9 cellular contexts compared by ENCODE assay signal in the genomic region with DNA sequence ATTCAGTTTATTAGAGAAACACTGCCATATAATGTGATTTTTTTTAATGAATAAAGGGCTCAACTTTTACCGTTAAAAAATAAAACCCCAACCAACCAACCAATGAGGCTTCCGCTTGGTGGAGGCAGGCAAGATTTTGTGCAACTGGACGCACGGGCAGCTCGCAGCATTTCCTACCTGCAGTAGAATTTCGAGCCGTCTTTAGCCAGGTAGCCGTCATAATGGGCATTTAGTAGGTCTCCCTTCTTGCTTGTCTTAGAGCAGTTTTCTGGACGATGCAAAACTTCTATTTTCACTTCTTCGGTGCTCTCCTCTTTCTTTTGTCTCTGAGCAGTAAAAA. TPM values are rescaled to one million over a fixed set of nuclear protein-coding genes. Genes with fewer than 3 reads are reported as not detected.
A peak's percentile ranks its signal among the peaks of the same experiment; 100 is the strongest.
DNase-seq lines count a peak whose midpoint lies in the region; FAIRE-seq and TF ChIP-seq lines count a peak whose summit lies in the region.
"Had no signal": no experiment of that assay in that cellular context is flagged by ENCODE, and none has a peak within 500 bp of the region (broad histone marks: within the 10 kb centered on the region; RNA-seq: fewer than 3 reads in every experiment).

No MANE protein-coding gene starts in this region.

- H4K8ac ChIP-seq in mesenchymal stem cell (ENCODE audit: low read length): peak overlapping the region; percentile 84

- no peak overlapping the region for H2BK120ac ChIP-seq in mesenchymal stem cell (ENCODE audit: low read depth, low read length)

- no peaks in the 10 kb centered on the region for H3K27me3 Mint-ChIP-seq in activated naive CD4-positive, alpha-beta T cell treated with anti-CD3 and anti-CD28 coated beads, Interleukin-2, amount 10 ng/mL, durations not matched to agents 7 days and 5 days

- H3K4me1 ChIP-seq in breast epithelium (peaks cover 0 to 9% of the 10 kb centered on the region in 2 donors), mesenchymal stem cell (ENCODE audit: control insufficient read depth, insufficient read depth, low read depth, low read length) (peaks cover 8% of the 10 kb centered on the region), vagina (peaks cover 54% of the 10 kb centered on the region)

- H3K9me3 ChIP-seq in breast epithelium (no peaks in the 10 kb centered on the region), mesenchymal stem cell (ENCODE audit: control insufficient read depth, low read length) (no peaks in the 10 kb centered on the region), vagina (no peaks in the 10 kb centered on the region)

- H3K23ac ChIP-seq in mesenchymal stem cell (ENCODE audit: low read length in 2 of 2): no peak overlapping the region

- intact Hi-C loops in breast epithelium (cut with DNase I; ENCODE audit: low total_unique reads) (no loop called here), vagina (cut with DNase I) (no loop called here)

- peak overlapping the region; percentile 99 for H3K27ac Mint-ChIP-seq in activated naive CD4-positive, alpha-beta T cell treated with anti-CD3 and anti-CD28 coated beads, Interleukin-2, amount 10 ng/mL, durations not matched to agents 7 days and 5 days

- H3K18ac ChIP-seq in mesenchymal stem cell (ENCODE audit: low read depth in 1 of 2, low read length in 2 of 2): peak overlapping the region; percentile 81

- peak overlapping the region; percentile 93 to 95 for H3K27ac ChIP-seq in breast epithelium
- peak overlapping the region; percentile 89 for H3K27ac ChIP-seq in mesenchymal stem cell (ENCODE audit: low read length, poor library complexity, severe bottlenecking)
- H3K27ac ChIP-seq in vagina: peak overlapping the region; percentile 96

- H3K9ac ChIP-seq in mesenchymal stem cell (ENCODE audit: low read length): peak overlapping the region; percentile 100

- H3K36me3 ChIP-seq in breast epithelium (no peaks in the 10 kb centered on the region), mesenchymal stem cell (ENCODE audit: control insufficient read depth in 1 of 2, insufficient read depth in 2 of 2, low read depth in 1 of 2, low read length in 2 of 2) (no peaks in the 10 kb centered on the region), vagina (no peaks in the 10 kb centered on the region)

- peak; percentile 26 for DNase-seq in activated naive CD4-positive, alpha-beta T cell treated with anti-CD3 and anti-CD28 coated beads, Interleukin-2, amount 10 ng/mL, durations not matched to agents 7 days and 5 days
- DNase-seq in activated naive CD4-positive, alpha-beta T cell treated with anti-CD3 and anti-CD28 coated beads, Interleukin-2, amount 50 U/mL, for 16 hours: no peak
- DNase-seq in LHCN-M2 (ENCODE audit: low read depth): peak; percentile 19
- no peak for DNase-seq in breast epithelium (ENCODE audit: low spot score in 2 of 2)
- DNase-seq in mesenchymal stem cell: peak; percentile 35
- DNase-seq in vagina (ENCODE audit: extremely low spot score in 2 of 2): no peak
- no peak for DNase-seq in D721Med (ENCODE audit: insufficient read length, low spot score)
- no peak for DNase-seq in glomerular visceral epithelial cell (ENCODE audit: extremely low spot score)

- no peak overlapping the region for H2BK5ac ChIP-seq in mesenchymal stem cell (ENCODE audit: low read depth, low read length, poor library complexity, severe bottlenecking)

- peak overlapping the region in 1 of 2 experiments; percentile 79 for H3K4ac ChIP-seq in mesenchymal stem cell (ENCODE audit: low read depth in 1 of 2, low read length in 2 of 2)

- no peak overlapping the region for H2BK15ac ChIP-seq in mesenchymal stem cell (ENCODE audit: low read depth, poor library complexity, severe bottlenecking)

- H3K27me3 ChIP-seq in breast epithelium (no peaks in the 10 kb centered on the region), mesenchymal stem cell (ENCODE audit: control insufficient read depth in 1 of 2, insufficient read depth in 1 of 2, low read length in 2 of 2) (no peaks in the 10 kb centered on the region), vagina (no peaks in the 10 kb centered on the region)

- FAIRE-seq in D721Med (lab: Jason Lieb, UNC): no peak
- FAIRE-seq: islet of Langerhans had no signal

- CTCF ChIA-PET in activated naive CD4-positive, alpha-beta T cell treated with anti-CD3 and anti-CD28 coated beads, Interleukin-2, amount 10 ng/mL, durations not matched to agents 7 days and 5 days (lab: Charles Lee): no interaction called here

- peaks cover 43% of the 10 kb centered on the region for H3K4me1 Mint-ChIP-seq in activated naive CD4-positive, alpha-beta T cell treated with anti-CD3 and anti-CD28 coated beads, Interleukin-2, amount 10 ng/mL, durations not matched to agents 7 days and 5 days

- TF ChIP-seq CTCF in breast epithelium (IDR thresholded peaks at IDR 0.05) (no peak), vagina (IDR thresholded peaks at IDR 0.05) (no peak), D721Med (IDR thresholded peaks at IDR 0.05; ENCODE audit: insufficient read depth, missing control alignments) (no peak)

- no peaks in the 10 kb centered on the region for H3K9me3 Mint-ChIP-seq in activated naive CD4-positive, alpha-beta T cell treated with anti-CD3 and anti-CD28 coated beads, Interleukin-2, amount 10 ng/mL, durations not matched to agents 7 days and 5 days

- no peak overlapping the region for H4K91ac ChIP-seq in mesenchymal stem cell (ENCODE audit: low read length)

- H2BK12ac ChIP-seq in mesenchymal stem cell (ENCODE audit: low read length in 2 of 2): no peak overlapping the region

- no peak for TF ChIP-seq POLR2A in breast epithelium (IDR thresholded peaks at IDR 0.05)
- TF ChIP-seq POLR2A in vagina (IDR thresholded peaks at IDR 0.05): no peak

- H3K36me3 Mint-ChIP-seq in activated naive CD4-positive, alpha-beta T cell treated with anti-CD3 and anti-CD28 coated beads, Interleukin-2, amount 10 ng/mL, durations not matched to agents 7 days and 5 days: peaks cover 3% of the 10 kb centered on the region

- peak overlapping the region; percentile 85 for H3K4me2 ChIP-seq in mesenchymal stem cell (ENCODE audit: low read length, poor library complexity, severe bottlenecking)

- peak overlapping the region; percentile 77 for H2AFZ ChIP-seq in mesenchymal stem cell (ENCODE audit: low read depth, low read length)

- H3K4me3 Mint-ChIP-seq in activated naive CD4-positive, alpha-beta T cell treated with anti-CD3 and anti-CD28 coated beads, Interleukin-2, amount 10 ng/mL, durations not matched to agents 7 days and 5 days: peak overlapping the region; percentile 94

- peak overlapping the region in 1 of 2 experiments; percentile 78 for H3K14ac ChIP-seq in mesenchymal stem cell (ENCODE audit: low read length in 2 of 2)

- 1% methylated on average over 9 of the region's 10 CpGs for WGBS in mesenchymal stem cell

- H3K4me3 ChIP-seq in breast epithelium (peak overlapping the region; percentile 51 to 92 (median 84)), mesenchymal stem cell (ENCODE audit: insufficient read depth in 1 of 2, low read depth in 1 of 2, low read length in 2 of 2) (peak overlapping the region; percentile 69 to 98), vagina (peak overlapping the region; percentile 55 to 59)

- H2AK5ac ChIP-seq in mesenchymal stem cell (ENCODE audit: low read length, severe bottlenecking): no peak overlapping the region

- H3K79me1 ChIP-seq in mesenchymal stem cell (replicated peaks; ENCODE audit: low read length, poor library complexity, severe bottlenecking): peaks cover 9% of the 10 kb centered on the region

RNA-seq across cellular contexts. Expression of a gene that starts 0.3 kb away (rescaled TPM):
- 51.2 and 51.6 TPM in 2 replicates for total RNA-seq in LHCN-M2 (2014; rRNA removed)
- 26.4 TPM for polyA plus RNA-seq in LHCN-M2 (2012)
- total RNA-seq in breast epithelium: 10 to 100 TPM; 10.5 to 20.8 (median 16.7) TPM
- polyA plus RNA-seq in mesenchymal stem cell (2013, experiment 1 of 2): 59.2 TPM
- 62.1 TPM for polyA plus RNA-seq in mesenchymal stem cell (2013, experiment 2 of 2)
- total RNA-seq in vagina: 30.9 TPM

RNA-seq across cellular contexts. Expression of a gene that starts 2.2 kb away (rescaled TPM):
- total RNA-seq in LHCN-M2 (2014; rRNA removed) (14.1 and 14.9 TPM in 2 replicates), breast epithelium (10 to 100 TPM in 2 of 3 donors, 1 to 10 TPM in 1; 9.8 to 15.2 (median 12.0) TPM), vagina (5.9 TPM)
- polyA plus RNA-seq in LHCN-M2 (2012): 7.0 TPM
- 25.3 TPM for polyA plus RNA-seq in mesenchymal stem cell (2013, experiment 1 of 2)
- 24.5 TPM for polyA plus RNA-seq in mesenchymal stem cell (2013, experiment 2 of 2)

RNA-seq across cellular contexts. Expression of a gene that starts 26.9 kb away (rescaled TPM):
- total RNA-seq in LHCN-M2 (2014; rRNA removed) (1.1 and 2.1 TPM in 2 replicates), breast epithelium (1 to 10 TPM; 5.2 to 9.4 (median 6.9) TPM), vagina (4.9 TPM)
- 1.2 TPM for polyA plus RNA-seq in LHCN-M2 (2012)
- polyA plus RNA-seq in mesenchymal stem cell (2013, experiment 1 of 2): 1.8 TPM
- polyA plus RNA-seq in mesenchymal stem cell (2013, experiment 2 of 2): 1.6 TPM

RNA-seq across cellular contexts. Expression of a gene that starts 27.1 kb away (rescaled TPM):
- total RNA-seq in LHCN-M2 (2014; rRNA removed): 79.6 and 95.5 TPM in 2 replicates
- 43.0 TPM for polyA plus RNA-seq in LHCN-M2 (2012)
- total RNA-seq in breast epithelium: 10 to 100 TPM; 61.3 to 73.9 (median 69.1) TPM
- 33.7 TPM for polyA plus RNA-seq in mesenchymal stem cell (2013, experiment 1 of 2)
- polyA plus RNA-seq in mesenchymal stem cell (2013, experiment 2 of 2): 33.9 TPM
- total RNA-seq in vagina: 79.3 TPM

Comparison
In these comparisons a context has a peak if more than half of its experiments do, and no peak if none do; other contexts are left out.
1. DNase-seq: peak in activated naive CD4-positive, alpha-beta T cell treated with anti-CD3 and anti-CD28 coated beads, Interleukin-2, amount 10 ng/mL, durations not matched to agents 7 days and 5 days (single experiment), LHCN-M2 (single experiment) and mesenchymal stem cell (single experiment); none in activated naive CD4-positive, alpha-beta T cell treated with anti-CD3 and anti-CD28 coated beads, Interleukin-2, amount 50 U/mL, for 16 hours (single experiment), breast epithelium (0 of 2), vagina (0 of 2), D721Med (single experiment) and glomerular visceral epithelial cell (single experiment).
2. Peak in every context shown above with its lines, with median percentiles within 50 percentile points of each other: H3K27ac ChIP-seq and H3K4me3 ChIP-seq.